In genomic region chr9:99020786-99021436, GRCh38 we compare ENCODE assay signal across 22 cellular contexts.
DNase-seq lines count a peak whose midpoint lies in the region; ATAC-seq, FAIRE-seq and TF ChIP-seq lines count a peak whose summit lies in the region.
"Had no signal": no experiment of that assay in that cellular context is flagged by ENCODE, and none has a peak within 500 bp of the region (broad histone marks: within the 10 kb centered on the region; RNA-seq: fewer than 3 reads in every experiment).

No MANE protein-coding gene starts in this region.

- peak overlapping the region; percentile 81 for H2BK120ac ChIP-seq in trophoblast cell (ENCODE audit: insufficient read depth, low read length, poor library complexity)

- peak overlapping the region; percentile 74 for H2BK5ac ChIP-seq in trophoblast cell (ENCODE audit: low read depth, low read length, poor library complexity)

- H3K27ac ChIP-seq in HepG2 (ENCODE audit: extremely low read length, insufficient read depth, low read length) (no peak overlapping the region), right lobe of liver (no peak overlapping the region), esophagus muscularis mucosa (replicated peaks in 1 of 4) (peak overlapping the region; percentile 49 to 71 (median 62)), trophoblast cell (ENCODE audit: low read depth, low read length) (no peak overlapping the region), vagina (peak overlapping the region; percentile 75)
- H3K27ac ChIP-seq: RWPE1 had no signal

- no peaks in the 10 kb centered on the region for H4K20me1 ChIP-seq in HepG2 (ENCODE audit: insufficient read depth, low read length)

- H3K4me1 ChIP-seq in HepG2 (ENCODE audit: insufficient read depth, low read length) (no peaks in the 10 kb centered on the region), right lobe of liver (no peaks in the 10 kb centered on the region), esophagus muscularis mucosa (peaks cover 0 to 33% (median 20%) of the 10 kb centered on the region in 4 donors), trophoblast cell (ENCODE audit: control insufficient read depth in 1 of 2, insufficient read depth in 2 of 2, low read length in 2 of 2) (peaks cover 4 to 12% of the 10 kb centered on the region in 2 experiments), vagina (no peaks in the 10 kb centered on the region)
- H3K4me1 ChIP-seq: suprapubic skin had no signal

- no peak overlapping the region for H4K12ac ChIP-seq in trophoblast cell (ENCODE audit: low read depth, low read length)

- peak overlapping the region; percentile 85 for H2BK12ac ChIP-seq in trophoblast cell (ENCODE audit: low read length)

- ATAC-seq in HepG2 (no peak), right lobe of liver (no peak), HG03457 (IDR thresholded peaks at IDR 0.05; ENCODE audit: unreplicated experiment) (no peak)
- ATAC-seq: activated CD8-positive, alpha-beta T cell treated with anti-CD3 and anti-CD28 coated beads for 36 hours; activated T-cell treated with anti-CD3 and anti-CD28 coated beads, Interleukin-2, amount 50 U/mL, for 4 hours; GM23338; left colon had no signal

- H3K36me3 ChIP-seq in HepG2 (replicated peaks in 1 of 2; ENCODE audit: control insufficient read depth in 1 of 2, insufficient read depth in 2 of 2, low read length in 2 of 2) = no peaks in the 10 kb centered on the region
- no peaks in the 10 kb centered on the region for H3K36me3 ChIP-seq in right lobe of liver
- H3K36me3 ChIP-seq in esophagus muscularis mucosa = peaks cover 60 to 95% (median 77%) of the 10 kb centered on the region in 4 donors
- no peaks in the 10 kb centered on the region for H3K36me3 ChIP-seq in trophoblast cell (ENCODE audit: control insufficient read depth in 1 of 2, insufficient read depth in 2 of 2, low read length in 2 of 2)
- H3K36me3 ChIP-seq in vagina = no peaks in the 10 kb centered on the region

- H3K4me3 ChIP-seq in HepG2 (replicated peaks in 1 of 3; ENCODE audit: insufficient read depth in 1 of 3, low read depth in 2 of 3, low read length in 3 of 3) (no peak overlapping the region), right lobe of liver (no peak overlapping the region), esophagus muscularis mucosa (no peak overlapping the region), trophoblast cell (ENCODE audit: low read depth, low read length) (no peak overlapping the region), vagina (no peak overlapping the region)
- H3K4me3 ChIP-seq: GM23338, psoas muscle, suprapubic skin had no signal

- H3K9ac ChIP-seq in HepG2 (ENCODE audit: insufficient read depth, low read depth, low read length) (no peak overlapping the region), trophoblast cell (ENCODE audit: low read length) (no peak overlapping the region)

- TF ChIP-seq EP300 in HepG2 (IDR thresholded peaks at IDR 0.05; ENCODE audit: low read depth in 2 of 2, low read length in 2 of 2) (no peak), HepG2 (CRISPR knock-in tag; IDR thresholded peaks at IDR 0.05; ENCODE audit: borderline replicate concordance) (no peak), esophagus muscularis mucosa (IDR thresholded peaks at IDR 0.05) (no peak)

- H4K91ac ChIP-seq in trophoblast cell (ENCODE audit: low read depth, low read length) = peak overlapping the region; percentile 93

- H3K23ac ChIP-seq in trophoblast cell (ENCODE audit: low read length) = no peak overlapping the region

- POLR2A ChIA-PET in HepG2 (lab: Yijun Ruan, JAX) = no interaction called here

- no peak overlapping the region for H3K14ac ChIP-seq in trophoblast cell (ENCODE audit: low read length)

- no peak overlapping the region for H2AFZ ChIP-seq in HepG2 (ENCODE audit: low read length)
- no peak overlapping the region for H2AFZ ChIP-seq in trophoblast cell (ENCODE audit: insufficient read depth, low read length, poor library complexity)
- H2AFZ ChIP-seq: GM23338 had no signal

- no peak for DNase-seq in HepG2 (ENCODE audit: low spot score)
- DNase-seq in right lobe of liver = no peak
- no peak for DNase-seq in esophagus muscularis mucosa (ENCODE audit: extremely low spot score)
- no peak for DNase-seq in trophoblast cell
- DNase-seq in vagina (ENCODE audit: extremely low spot score in 2 of 2) = peak in 1 of 2 donors; percentile 76
- no peak for DNase-seq in activated naive CD4-positive, alpha-beta T cell (lab: John Stamatoyannopoulos, UW)
- no peak for DNase-seq in effector CD8-positive, alpha-beta T cell (lab: John Stamatoyannopoulos, UW)
- DNase-seq: activated CD4-positive, CD25-positive, alpha-beta regulatory T cell; activated CD8-positive, alpha-beta T cell treated with anti-CD3 and anti-CD28 coated beads for 36 hours; activated T-cell treated with anti-CD3 and anti-CD28 coated beads, Interleukin-2, amount 50 U/mL, for 4 hours; CD8-positive, alpha-beta memory T cell; foreskin melanocyte; left colon; NCI-H2171; NCI-H526; nephron progenitor cell; psoas muscle; stimulated activated CD4-positive, alpha-beta T cell treated with anti-CD3 and anti-CD28 coated beads, Interleukin-12 subunit alpha, Interleukin-12 subunit beta, amount 100 ng/mL, for 4 hours had no signal

- TF ChIP-seq CTCF in HepG2 (CRISPR knock-in tag; IDR thresholded peaks at IDR 0.05) (no peak), right lobe of liver (IDR thresholded peaks at IDR 0.05) (no peak), esophagus muscularis mucosa (IDR thresholded peaks at IDR 0.05) (no peak), vagina (IDR thresholded peaks at IDR 0.05) (no peak)

- peaks cover 14% of the 10 kb centered on the region for H3K79me1 ChIP-seq in trophoblast cell (ENCODE audit: low read length)

- no peak overlapping the region for H2AK5ac ChIP-seq in trophoblast cell (ENCODE audit: low read length)

- 44% methylated on average over 4 of the region's 8 CpGs for WGBS in HepG2 (ENCODE audit: low lambda C conversion rate)
- 77% methylated on average over 2 of the region's 8 CpGs for WGBS in right lobe of liver (ENCODE audit: insufficient coverage, low coverage, low lambda C conversion rate, missing lambda C conversion rate)
- 90% methylated on average over 5 of the region's 8 CpGs for WGBS in esophagus muscularis mucosa
- no CpG with 5 or more reads among the region's 8 CpGs for WGBS in trophoblast cell (ENCODE audit: extremely low coverage, insufficient coverage, insufficient read length)

- in situ Hi-C loops in HepG2 (cut with HindIII; ENCODE audit: extremely low pct_ligation_motif_present, low pct_unique_long_range_greater_than_20kb) = no loop called here

- H3K27me3 ChIP-seq in HepG2 (ENCODE audit: control insufficient read depth in 1 of 2, insufficient read depth in 2 of 2, low read length in 2 of 2) (peaks cover 0 to 22% of the 10 kb centered on the region in 2 experiments; a peak in 2 of 5 replicates), right lobe of liver (no peaks in the 10 kb centered on the region), esophagus muscularis mucosa (no peaks in the 10 kb centered on the region), trophoblast cell (ENCODE audit: insufficient read depth, low read length) (no peaks in the 10 kb centered on the region), vagina (no peaks in the 10 kb centered on the region)
- H3K27me3 ChIP-seq: suprapubic skin had no signal

- H3K4me2 ChIP-seq in HepG2 (ENCODE audit: low read depth, low read length) (no peak overlapping the region), trophoblast cell (ENCODE audit: low read length) (no peak overlapping the region)
- H3K4me2 ChIP-seq: GM23338 had no signal

- H3K18ac ChIP-seq in trophoblast cell (ENCODE audit: low read length) = no peak overlapping the region

- no peak for TF ChIP-seq RAD21 in HepG2 (CRISPR knock-in tag; IDR thresholded peaks at IDR 0.05)

- FAIRE-seq in HepG2 (lab: Jason Lieb, UNC) = no peak

- CTCF ChIA-PET in HepG2 (lab: Yijun Ruan, JAX; ENCODE audit: low intra/inter-chr PET ratio, low total read pairs) = no interaction called here

- no peaks in the 10 kb centered on the region for H3K79me2 ChIP-seq in HepG2 (ENCODE audit: insufficient read depth, low read length)
- H3K79me2 ChIP-seq in trophoblast cell (ENCODE audit: control insufficient read depth, insufficient read depth, low read length, poor library complexity) = no peaks in the 10 kb centered on the region

- TF ChIP-seq POLR2A in HepG2 (IDR thresholded peaks at IDR 0.05; ENCODE audit: insufficient read depth in 1 of 2, low read depth in 2 of 2, low read length in 2 of 2) (no peak), right lobe of liver (IDR thresholded peaks at IDR 0.05) (no peak), esophagus muscularis mucosa (IDR thresholded peaks at IDR 0.05; ENCODE audit: low read depth) (no peak), vagina (IDR thresholded peaks at IDR 0.05) (no peak)

- intact Hi-C loops in HepG2 (cut with micrococcal nuclease; ENCODE audit: unreplicated experiment) (no loop called here), right lobe of liver (cut with DNase I) (no loop called here), esophagus muscularis mucosa (cut with DNase I) (no loop called here), vagina (cut with DNase I) (no loop called here)

- H3K4ac ChIP-seq in trophoblast cell (ENCODE audit: low read depth, low read length) = no peak overlapping the region

- no peak overlapping the region for H4K8ac ChIP-seq in trophoblast cell (ENCODE audit: low read depth, low read length)

- no TSS peak for BruUV-seq in HepG2 (replicated peaks; lab: Mats Ljungman, UMichigan)

- H3K9me3 ChIP-seq in HepG2 (ENCODE audit: low read length) (no peaks in the 10 kb centered on the region), right lobe of liver (no peaks in the 10 kb centered on the region), esophagus muscularis mucosa (no peaks in the 10 kb centered on the region), trophoblast cell (ENCODE audit: insufficient read depth, low read depth, low read length) (peaks cover 4% of the 10 kb centered on the region), vagina (no peaks in the 10 kb centered on the region)
- H3K9me3 ChIP-seq: psoas muscle, suprapubic skin had no signal

TF ChIP-seq in HepG2, 621 proteins besides CTCF, POLR2A, EP300 and RAD21:
- TF ChIP-seq CREB1 (IDR thresholded peaks at IDR 0.05) (peak; percentile 17; the same call in 1 of the 2 replicates), CREB1 (CRISPR knock-in tag; IDR thresholded peaks at IDR 0.05) (no peak), ZNF710 (CRISPR knock-in tag; IDR thresholded peaks at IDR 0.05; ENCODE audit: borderline replicate concordance) (no peak)

Comparison
In these comparisons a context has a peak if more than half of its experiments do, and no peak if none do; other contexts are left out.
1. H3K27ac ChIP-seq: peak in esophagus muscularis mucosa (4 of 4) and vagina (single experiment); none in HepG2 (single experiment), right lobe of liver (0 of 3) and trophoblast cell (single experiment).